Comparison of ENCODE assay signal across 2 cellular contexts in genomic region chr11:63918576-63919171, GRCh38.
TF ChIP-seq lines count a peak whose summit lies in the region.

No MANE protein-coding gene starts in this region.

TF ChIP-seq in SK-N-SH, 30 proteins besides CTCF, POLR2A, EP300 and RAD21 (continued from another document):
- TF ChIP-seq RFX5 (IDR thresholded peaks at IDR 0.05; ENCODE audit: low read length) (no peak), ZBTB33 (IDR thresholded peaks at IDR 0.05; ENCODE audit: borderline replicate concordance, low read depth) (no peak), GATA2 (CRISPR knock-in tag; IDR thresholded peaks at IDR 0.05) (no peak), USF1 (IDR thresholded peaks at IDR 0.05; ENCODE audit: borderline replicate concordance, low read depth) (no peak), TCF12 (IDR thresholded peaks at IDR 0.05) (no peak)

TF ChIP-seq in SK-N-SH treated with all-trans-retinoic acid at 6 μM for 48 hours, 23 proteins besides CTCF, POLR2A, EP300 and RAD21 (continued from another document):
- TF ChIP-seq PATZ1 (CRISPR knock-in tag; IDR thresholded peaks at IDR 0.05; ENCODE audit: borderline replicate concordance) (no peak), POU6F1 (CRISPR knock-in tag; IDR thresholded peaks at IDR 0.05; ENCODE audit: borderline replicate concordance, low read depth) (no peak), RARB (CRISPR knock-in tag; IDR thresholded peaks at IDR 0.05) (no peak), BACH2 (CRISPR knock-in tag; IDR thresholded peaks at IDR 0.05; ENCODE audit: borderline replicate concordance) (no peak), SNAI2 (CRISPR knock-in tag; IDR thresholded peaks at IDR 0.05) (no peak), ARNTL (CRISPR knock-in tag; IDR thresholded peaks at IDR 0.05; ENCODE audit: borderline replicate concordance, low read depth) (no peak), ZFP3 (CRISPR knock-in tag; IDR thresholded peaks at IDR 0.05) (no peak), CSDC2 (CRISPR knock-in tag; IDR thresholded peaks at IDR 0.05) (no peak), ZNF70 (CRISPR knock-in tag; IDR thresholded peaks at IDR 0.05) (no peak), ZFP30 (CRISPR knock-in tag; IDR thresholded peaks at IDR 0.05) (no peak), ZNF565 (CRISPR knock-in tag; conservative IDR thresholded peaks at IDR 0.05; ENCODE audit: low read depth) (no peak), ESRRG (CRISPR knock-in tag; IDR thresholded peaks at IDR 0.05) (no peak), ZNF8 (CRISPR knock-in tag; IDR thresholded peaks at IDR 0.05) (no peak)
